Comparison of ENCODE assay signal across 18 cellular contexts in the genomic region with DNA sequence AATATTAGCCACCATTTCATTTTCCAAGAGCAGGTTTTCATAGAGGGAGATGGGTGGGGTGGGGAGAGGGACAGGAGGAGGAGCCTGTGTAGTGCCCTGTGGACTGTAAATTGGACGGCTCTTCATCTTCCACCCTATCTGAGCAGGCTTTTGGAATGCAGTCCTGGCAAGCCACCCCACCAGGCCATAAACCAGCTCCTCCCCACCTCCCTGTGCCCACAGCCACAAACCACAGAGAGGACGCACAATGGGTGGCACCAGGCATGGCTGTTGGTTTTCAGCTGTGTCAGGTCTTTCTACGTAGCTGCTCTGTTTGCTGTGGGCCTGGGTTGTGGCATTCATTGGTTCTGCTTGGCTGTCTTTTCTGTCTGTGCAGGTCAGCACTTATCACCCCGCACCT. TPM values are rescaled to one million over a fixed set of nuclear protein-coding genes. Genes with fewer than 3 reads are reported as not detected.
A peak's percentile ranks its signal among the peaks of the same experiment; 100 is the strongest.
DNase-seq lines count a peak whose midpoint lies in the region; ATAC-seq, FAIRE-seq and TF ChIP-seq lines count a peak whose summit lies in the region.
"Had no signal": no experiment of that assay in that cellular context is flagged by ENCODE, and none has a peak within 500 bp of the region (broad histone marks: within the 10 kb centered on the region; RNA-seq: fewer than 3 reads in every experiment).

No MANE protein-coding gene starts in this region.

- H3K36me3 ChIP-seq in K562 (ENCODE audit: control insufficient read depth, insufficient read depth, low read length) = no peaks in the 10 kb centered on the region
- H3K36me3 ChIP-seq in mucosa of rectum (ENCODE audit: control insufficient read depth in 2 of 2, insufficient read depth in 2 of 2, low read length in 2 of 2) = peaks cover 12 to 24% of the 10 kb centered on the region in 2 donors
- H3K36me3 ChIP-seq in esophagus muscularis mucosa = no peaks in the 10 kb centered on the region
- H3K36me3 ChIP-seq: gastrocnemius medialis had no signal

- no peak for TF ChIP-seq RAD21 in K562 (CRISPR knock-in tag; conservative IDR thresholded peaks at IDR 0.05 in 1 of 2, IDR thresholded peaks at IDR 0.05 in 1 of 2)

- WGBS in K562 (ENCODE audit: insufficient coverage, low coverage, missing lambda C conversion rate) = 60% methylated on average over 4 of the region's 4 CpGs
- WGBS in esophagus muscularis mucosa = 80% methylated on average over 3 of the region's 4 CpGs

- CTCF ChIA-PET in K562 (lab: Yijun Ruan, JAX; ENCODE audit: low intra/inter-chr PET ratio) = no interaction called here

- no peak overlapping the region for H3K4me3 ChIP-seq in AG10803 (ENCODE audit: low read length)
- no peak overlapping the region for H3K4me3 ChIP-seq in K562
- no peak overlapping the region for H3K4me3 ChIP-seq in mucosa of rectum (ENCODE audit: low read length in 2 of 2)
- H3K4me3 ChIP-seq in esophagus muscularis mucosa = no peak overlapping the region
- H3K4me3 ChIP-seq: gastrocnemius medialis had no signal

- H3K9me1 ChIP-seq in K562 (ENCODE audit: control insufficient read depth, insufficient read depth, low read length) = no peaks in the 10 kb centered on the region

- intact Hi-C loops in K562 (cut with micrococcal nuclease) (loop anchor here (5.0 kb wide), 2 partner anchors 140 to 365 kb away; no protein-coding TSS in a partner anchor), esophagus muscularis mucosa (cut with DNase I) (loop anchor here (10.0 kb wide), 1 partner anchor 223 kb away; no protein-coding TSS in a partner anchor)

- in situ Hi-C loops in K562 (cut with MboI) = no loop called here

- H3K27ac ChIP-seq in K562 (ENCODE audit: extremely low read depth, low read depth, low read length) (no peak overlapping the region), mucosa of rectum (ENCODE audit: low read depth in 2 of 2, low read length in 2 of 2) (peak overlapping the region; percentile 68 to 72), esophagus muscularis mucosa (replicated peaks in 1 of 4) (no peak overlapping the region)
- H3K27ac ChIP-seq: gastrocnemius medialis had no signal

- TF ChIP-seq EP300 in K562 (IDR thresholded peaks at IDR 0.05; ENCODE audit: low read length) (no peak), esophagus muscularis mucosa (IDR thresholded peaks at IDR 0.05) (no peak)

- TF ChIP-seq POLR2A in K562 (conservative IDR thresholded peaks at IDR 0.05) (no peak), esophagus muscularis mucosa (IDR thresholded peaks at IDR 0.05; ENCODE audit: low read depth) (no peak)

- no peak for TF ChIP-seq CTCF in AG10803 (conservative IDR thresholded peaks at IDR 0.05; ENCODE audit: low read length)
- TF ChIP-seq CTCF in K562 (IDR thresholded peaks at IDR 0.05 in 2 of 3, conservative IDR thresholded peaks at IDR 0.05 in 1 of 3; ENCODE audit: insufficient read depth in 2 of 3, low read depth in 1 of 3, low read length in 3 of 3) = no peak
- TF ChIP-seq CTCF in esophagus muscularis mucosa (IDR thresholded peaks at IDR 0.05) = no peak

- FAIRE-seq in K562 (lab: Jason Lieb, UNC) = no peak

- H3K9me3 ChIP-seq in K562 (replicated peaks; ENCODE audit: control insufficient read depth, insufficient read depth, low read depth, low read length) = no peaks in the 10 kb centered on the region
- no peaks in the 10 kb centered on the region for H3K9me3 ChIP-seq in mucosa of rectum (ENCODE audit: control insufficient read depth in 2 of 2, low read length in 2 of 2)
- H3K9me3 ChIP-seq in esophagus muscularis mucosa = no peaks in the 10 kb centered on the region
- H3K9me3 ChIP-seq: gastrocnemius medialis had no signal

- no peaks in the 10 kb centered on the region for H3K79me2 ChIP-seq in K562 (ENCODE audit: control insufficient read depth, insufficient read depth, low read length)

- H3K4me2 ChIP-seq in K562 (ENCODE audit: insufficient read depth, low read length) = no peak overlapping the region

- no TSS peak for BruUV-seq in K562 (replicated peaks; lab: Mats Ljungman, UMichigan)

- DNase-seq in AG10803 (ENCODE audit: low read depth) (peak; percentile 5), LoVo (ENCODE audit: low spot score) (peak; percentile 91), K562 (ENCODE audit: extremely low read depth in 1 of 4, low spot score in 3 of 4) (no peak), NCI-H748 (lab: John Stamatoyannopoulos, UW; ENCODE audit: unreplicated experiment) (no peak), esophagus muscularis mucosa (ENCODE audit: extremely low spot score) (no peak)
- DNase-seq: activated CD8-positive, alpha-beta T cell treated with anti-CD3 and anti-CD28 coated beads for 36 hours; COR-L47; gastrocnemius medialis; NCI-H1417 treated with DMSO at 0.1 percent for 48 hours; NCI-H446; occipital lobe had no signal

- POLR2A ChIA-PET in K562 (lab: Yijun Ruan, JAX) = no interaction called here

- H3K27me3 ChIP-seq in K562 (ENCODE audit: control insufficient read depth in 2 of 2, insufficient read depth in 2 of 2, low read length in 2 of 2) = no peaks in the 10 kb centered on the region
- no peaks in the 10 kb centered on the region for H3K27me3 ChIP-seq in mucosa of rectum (ENCODE audit: control insufficient read depth in 2 of 2, insufficient read depth in 2 of 2, low read length in 2 of 2)
- H3K27me3 ChIP-seq in esophagus muscularis mucosa = no peaks in the 10 kb centered on the region
- H3K27me3 ChIP-seq: gastrocnemius medialis had no signal

- H3K4me1 ChIP-seq in K562 (replicated peaks in 1 of 2; ENCODE audit: control insufficient read depth in 2 of 2, insufficient read depth in 2 of 2, low read length in 2 of 2) (peaks cover 5 to 14% of the 10 kb centered on the region in 2 experiments; a peak in 3 of 5 replicates), mucosa of rectum (ENCODE audit: control insufficient read depth in 2 of 2, insufficient read depth in 2 of 2, low read length in 2 of 2) (peaks cover 23 to 36% of the 10 kb centered on the region in 2 donors), esophagus muscularis mucosa (no peaks in the 10 kb centered on the region)

- 0 out of 2 replicates have a peak overlapping the region, but pooled peaks have one; percentile 18 for H2AFZ ChIP-seq in K562 (ENCODE audit: low read depth, low read length)

- 0 out of 4 replicates have a peak overlapping the region, but pooled peaks of 1 of the 2 experiments have one; percentile 1 for H3K9ac ChIP-seq in K562 (ENCODE audit: insufficient read depth in 1 of 2, low read depth in 2 of 2, low read length in 2 of 2)
- H3K9ac ChIP-seq in mucosa of rectum (ENCODE audit: low read depth in 1 of 2, low read length in 2 of 2) = peak overlapping the region in 1 of 2 donors; percentile 40

- ATAC-seq in K562 (no peak), GM21576 (IDR thresholded peaks at IDR 0.05; ENCODE audit: unreplicated experiment) (no peak), HG02981 (IDR thresholded peaks at IDR 0.05; ENCODE audit: unreplicated experiment) (no peak)
- ATAC-seq: activated CD8-positive, alpha-beta T cell treated with anti-CD3 and anti-CD28 coated beads for 36 hours; gastrocnemius medialis; SK-N-SH treated with all-trans-retinoic acid at 6 μM for 48 hours; stimulated activated effector memory CD8-positive, alpha-beta T cell treated with anti-CD3 and anti-CD28 coated beads, Interleukin-12 subunit alpha, Interleukin-12 subunit beta, amount 100 ng/mL, for 72 hours had no signal

- H4K20me1 ChIP-seq in K562 (replicated peaks; ENCODE audit: control insufficient read depth, insufficient read depth, low read length) = no peaks in the 10 kb centered on the region

TF ChIP-seq in K562, 482 proteins besides CTCF, POLR2A, EP300 and RAD21 (continues in another document):
- TF ChIP-seq SRSF1 (IDR thresholded peaks at IDR 0.05; ENCODE audit: low read depth, low read length) (no peak), BMI1 (IDR thresholded peaks at IDR 0.05; ENCODE audit: low read length) (no peak), KHSRP (IDR thresholded peaks at IDR 0.05) (no peak), PTTG1 (tag; IDR thresholded peaks at IDR 0.05; ENCODE audit: low read depth) (no peak), EP400 (IDR thresholded peaks at IDR 0.05) (no peak), HMG20A (CRISPR knock-in tag; conservative IDR thresholded peaks at IDR 0.05) (no peak)
- TF ChIP-seq, protein P1, sequence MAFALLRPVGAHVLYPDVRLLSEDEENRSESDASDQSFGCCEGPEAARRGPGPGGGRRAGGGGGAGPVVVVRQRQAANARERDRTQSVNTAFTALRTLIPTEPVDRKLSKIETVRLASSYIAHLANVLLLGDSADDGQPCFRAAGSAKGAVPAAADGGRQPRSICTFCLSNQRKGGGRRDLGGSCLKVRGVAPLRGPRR (CRISPR knock-in tag; IDR thresholded peaks at IDR 0.05) = no peak

RNA-seq across cellular contexts. Expression of a gene that starts 58.0 kb away (rescaled TPM):
- 0.97 TPM in 1 of 2 replicates, not detected in the other for total RNA-seq in K562 (2011; cell fraction: chromatin; rRNA removed; ENCODE audit: low replicate concordance)
- total RNA-seq in K562 (2011; cell fraction: nucleolus; rRNA removed) = not detected in 2 replicates
- 0.73 TPM in 1 of 2 replicates, not detected in the other for total RNA-seq in K562 (2011; cell fraction: nucleoplasm; rRNA removed)
- total RNA-seq in K562 (2014; rRNA removed) = not detected in 2 replicates
- 0.25 TPM in 1 of 2 replicates, not detected in the other for total RNA-seq in K562 (2014; rRNA removed; fragmentation: Illumina TruSeq; extraction: Trizol)
- not detected in 2 replicates for total RNA-seq in K562 (2015; rRNA removed; fragmentation: Illumina TruSeq; extraction: Trizol)
- 0.27 TPM in 1 of 2 replicates, not detected in the other for total RNA-seq in K562 (2021)
- 0.36 and 0.76 TPM in 2 replicates for polyA plus RNA-seq in K562 (2011; rRNA removed)
- 0.52 TPM in 1 of 2 replicates, not detected in the other for polyA plus RNA-seq in K562 (2011; cell fraction: cytosol; rRNA removed)
- 1.1 and 1.8 TPM in 2 replicates for polyA plus RNA-seq in K562 (2011; cell fraction: nucleus; rRNA removed)
- 0.18 TPM in 1 of 2 replicates, not detected in the other for polyA plus RNA-seq in K562 (2012)
- 0.43 TPM in 1 of 2 replicates, not detected in the other for polyA plus RNA-seq in K562 (2014; fragmentation: Illumina TruSeq; extraction: Trizol)
- under 1 TPM; 0.10 to 0.17 TPM for polyA plus RNA-seq in K562 (2014; fragmentation: Nextera tagmentation; extraction: Ambion mirVana)
- polyA plus RNA-seq in K562 (2014; rRNA removed) = not detected in 2 replicates
- polyA minus RNA-seq in K562 (2011; rRNA and poly(A)+ RNA removed) = not detected in 2 replicates
- polyA minus RNA-seq in K562 (2011; cell fraction: cytosol; rRNA and poly(A)+ RNA removed) = not detected in 2 replicates
- 0.67 TPM in 1 of 2 replicates, not detected in the other for polyA minus RNA-seq in K562 (2011; cell fraction: nucleus; rRNA and poly(A)+ RNA removed)
- not detected for total RNA-seq in esophagus muscularis mucosa
- total RNA-seq: gastrocnemius medialis, occipital lobe, urinary bladder had no signal
- polyA plus RNA-seq: IgD-negative memory B cell had no signal

Comparison
In these comparisons a context has a peak if more than half of its experiments do, and no peak if none do; other contexts are left out.
1. DNase-seq: peak in AG10803 (single experiment) and LoVo (single experiment); none in K562 (0 of 4), NCI-H748 (single experiment) and esophagus muscularis mucosa (single experiment).
2. H3K27ac ChIP-seq: peak in mucosa of rectum (2 of 2); none in K562 (single experiment) and esophagus muscularis mucosa (0 of 4).